ENCODE assay signal across 8 cellular contexts in the genomic region with DNA sequence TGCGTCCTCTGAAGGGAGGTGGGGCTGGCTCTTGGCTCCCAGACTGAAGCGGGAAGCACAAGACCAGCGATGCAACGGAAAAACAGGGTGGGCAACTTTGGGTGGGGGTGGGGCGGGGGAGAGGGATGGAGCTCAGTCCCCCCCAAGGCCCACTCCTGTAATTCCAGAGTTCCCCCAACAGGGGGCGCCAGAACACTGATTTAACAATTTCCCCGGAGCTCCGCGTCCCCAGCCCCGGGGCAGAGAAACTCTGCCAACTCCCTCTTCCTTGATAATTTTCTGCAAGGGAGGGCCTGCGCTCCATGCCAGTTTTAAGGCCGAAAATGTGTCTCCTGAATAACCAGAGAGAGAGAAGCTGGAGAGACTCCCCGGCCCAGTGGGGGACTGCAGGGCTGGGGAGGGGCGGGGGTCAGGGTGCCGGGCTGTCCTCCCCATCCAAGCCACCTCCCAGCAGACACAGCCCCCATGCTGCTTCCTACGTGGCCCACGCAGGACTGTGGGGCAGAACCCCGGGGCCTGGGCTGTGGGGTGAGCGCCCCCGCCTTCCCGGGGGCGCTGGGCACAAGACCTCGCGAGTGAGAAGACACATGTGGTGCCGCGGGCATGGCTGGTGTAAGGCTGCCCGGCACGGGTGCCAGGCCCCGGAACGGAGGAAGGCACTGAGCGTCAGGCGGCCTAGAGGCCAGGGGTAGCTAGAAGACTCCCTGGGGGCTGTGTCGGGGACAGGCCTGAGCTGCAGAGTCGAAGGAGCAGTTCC. TPM values are rescaled to one million over a fixed set of nuclear protein-coding genes. Genes with fewer than 3 reads are reported as not detected.
DNase-seq lines count a peak whose midpoint lies in the region; ATAC-seq, FAIRE-seq and TF ChIP-seq lines count a peak whose summit lies in the region.

No MANE protein-coding gene starts in this region.

- H3K36me3 Mint-ChIP-seq in CD14-positive monocyte, result peaks cover 64 to 65% of the 10 kb centered on the region in 2 donors

- H3K27ac ChIP-seq in PC-9 (no peak overlapping the region), pancreas (no peak overlapping the region), transverse colon (no peak overlapping the region)

- H2AFZ ChIP-seq in PC-9, result no peak overlapping the region

- ATAC-seq in pancreas, result peak; percentile 75 to 89 (median 76)
- no peak for ATAC-seq in GM19023 (IDR thresholded peaks at IDR 0.05; ENCODE audit: unreplicated experiment)

- FAIRE-seq in pancreas (lab: Jason Lieb, UNC), result no peak

- no peaks in the 10 kb centered on the region for H3K79me2 ChIP-seq in PC-9 (ENCODE audit: low read depth)

- TF ChIP-seq POLR2A in transverse colon (IDR thresholded peaks at IDR 0.05), result no peak

- BruUV-seq in PC-9 (replicated peaks; lab: Mats Ljungman, UMichigan), result no TSS peak

- POLR2A ChIA-PET in PC-9 (lab: Charles Lee; ENCODE audit: unreplicated experiment), result no interaction called here

- H3K36me3 ChIP-seq in PC-9 (ENCODE audit: low read depth) (no peaks in the 10 kb centered on the region), pancreas (no peaks in the 10 kb centered on the region), transverse colon (no peaks in the 10 kb centered on the region)

- CTCF ChIA-PET in PC-9 (lab: Charles Lee), result interaction anchor here (0.5 to 1.7 kb wide), 18 partner anchors 8 to 413 kb away, joined by 3 to 8 read pairs (median 4); no protein-coding TSS in a partner anchor

- 47% methylated on average over 31 to 34 of the region's 34 CpGs for WGBS in pancreas, 2 donors
- 48% methylated on average over 34 of the region's 34 CpGs; no CpG with 5 or more reads in 1 of the 2 donors for WGBS in transverse colon (ENCODE audit: low coverage in 1 of 2), 2 donors

- H3F3A ChIP-seq in PC-9 (ENCODE audit: insufficient read depth, low read depth), result no peaks in the 10 kb centered on the region

- no peaks in the 10 kb centered on the region for H3K9me2 ChIP-seq in PC-9 (ENCODE audit: insufficient read depth)

- no peaks in the 10 kb centered on the region for H3K4me1 Mint-ChIP-seq in CD14-positive monocyte

- H3K9me3 Mint-ChIP-seq in CD14-positive monocyte, result no peaks in the 10 kb centered on the region

- peaks cover 0 to 9% (median 2%) of the 10 kb centered on the region in 3 donors for H3K27me3 Mint-ChIP-seq in CD14-positive monocyte (ENCODE audit: low read depth in 3 of 3)

- in situ Hi-C loops in transverse colon (cut with MboI; ENCODE audit: low pct_ligation_motif_present in 1 of 4, low pct_unique_long_range_greater_than_20kb in 1 of 4, low sequenced_read_pairs in 3 of 4), result loop anchor here in 1 of 4 donors (10.0 kb wide), 1 partner anchor 143 kb away; a partner anchor contains a TSS

- H3K4me2 ChIP-seq in PC-9, result peak overlapping the region; percentile 67

- no peaks in the 10 kb centered on the region for H3K27me3 ChIP-seq in PC-9 (ENCODE audit: insufficient read depth, low read depth)
- H3K27me3 ChIP-seq in pancreas, result no peaks in the 10 kb centered on the region
- H3K27me3 ChIP-seq in transverse colon, result no peaks in the 10 kb centered on the region

- H3K4me3 ChIP-seq in HFF-Myc (replicated peaks; ENCODE audit: low read depth, low read length) (no peak overlapping the region), PC-9 (no peak overlapping the region), pancreas (no peak overlapping the region), transverse colon (no peak overlapping the region)

- H3K9me3 ChIP-seq in PC-9 (ENCODE audit: insufficient read depth, low read depth), result no peaks in the 10 kb centered on the region
- H3K9me3 ChIP-seq in pancreas, result no peaks in the 10 kb centered on the region
- H3K9me3 ChIP-seq in transverse colon, result no peaks in the 10 kb centered on the region

- H3K27ac Mint-ChIP-seq in CD14-positive monocyte, result no peak overlapping the region

- TF ChIP-seq EP300 in transverse colon (IDR thresholded peaks at IDR 0.05; ENCODE audit: low read depth), result no peak

- DNase-seq in CD14-positive monocyte (ENCODE audit: low spot score) (no peak), HFF-Myc (ENCODE audit: extremely low read depth, low read depth) (no peak), PC-9 (peak; percentile 43 to 72), foreskin melanocyte (peak; percentile 40), pancreas (peak; percentile 37 to 86 (median 74)), transverse colon (peak; percentile 66)
- DNase-seq in activated T-helper 1 cell treated with anti-CD3 and anti-CD28 coated beads, Interleukin-2, amount 50 U/mL, for 16 hours (ENCODE audit: low read depth in 1 of 2, low spot score in 1 of 2), result peak; percentile 42 to 49

- intact Hi-C loops in CD14-positive monocyte (cut with micrococcal nuclease), result loop anchor here (1.0 to 10.0 kb wide), 2 partner anchors 71 to 143 kb away; a partner anchor contains a TSS
- intact Hi-C loops in PC-9 (cut with micrococcal nuclease; ENCODE audit: unreplicated experiment), result loop anchor here (1.0 to 5.0 kb wide), 2 partner anchors 71 to 250 kb away; no protein-coding TSS in a partner anchor
- intact Hi-C loops in pancreas (cut with DNase I), result loop anchor here in 2 of 3 donors (2.0 to 10.0 kb wide), 5 partner anchors 70 to 253 kb away; a partner anchor contains a TSS
- intact Hi-C loops in transverse colon (cut with DNase I; ENCODE audit: low total_unique reads), result loop anchor here (2.0 to 10.0 kb wide), 3 partner anchors 71 to 253 kb away; a partner anchor contains a TSS

- no peak overlapping the region for H3K4me3 Mint-ChIP-seq in CD14-positive monocyte

- H3K4me1 ChIP-seq in PC-9 (replicated peaks; ENCODE audit: insufficient read depth), result peaks cover 24% of the 10 kb centered on the region
- no peaks in the 10 kb centered on the region for H3K4me1 ChIP-seq in pancreas
- H3K4me1 ChIP-seq in transverse colon, result peaks cover 3 to 22% (median 13%) of the 10 kb centered on the region in 4 donors

- H4K20me1 ChIP-seq in PC-9 (ENCODE audit: insufficient read depth), result no peaks in the 10 kb centered on the region

- TF ChIP-seq CTCF in CD14-positive monocyte (IDR thresholded peaks at IDR 0.05) (peak; percentile 99), HFF-Myc (IDR thresholded peaks at IDR 0.05; ENCODE audit: low read depth, low read length, missing control alignments) (peak; percentile 64), PC-9 (conservative IDR thresholded peaks at IDR 0.05) (peak; percentile 92), pancreas (IDR thresholded peaks at IDR 0.05) (peak; percentile 93 to 98 (median 96)), transverse colon (IDR thresholded peaks at IDR 0.05) (peak; percentile 79 to 98 (median 96))

RNA-seq across cellular contexts. Expression of a gene that starts 51.4 kb away (rescaled TPM):
- under 1 TPM; 0.18 to 0.30 TPM for polyA plus RNA-seq in CD14-positive monocyte
- total RNA-seq in PC-9 (2021), result 1.9 and 3.7 TPM in 2 replicates
- total RNA-seq in pancreas, result 1 to 10 TPM in 2 of 6 donors, under 1 TPM in 4; 0.51 to 2.5 (median 0.93) TPM
- 1 to 10 TPM in 1 of 2 donors, under 1 TPM in 1; 0.84 to 1.0 TPM for polyA plus RNA-seq in pancreas
- 10 to 100 TPM in 3 of 4 donors, 1 to 10 TPM in 1; 3.2 to 40.4 (median 22.7) TPM for total RNA-seq in transverse colon

Comparison
In these comparisons a context has a peak if more than half of its experiments do, and no peak if none do; other contexts are left out.
1. DNase-seq: peak in PC-9 (2 of 2), activated T-helper 1 cell treated with anti-CD3 and anti-CD28 coated beads, Interleukin-2, amount 50 U/mL, for 16 hours (2 of 2), foreskin melanocyte (single experiment), pancreas (6 of 6) and transverse colon (single experiment); none in CD14-positive monocyte (single experiment) and HFF-Myc (single experiment).
2. Peak in every context shown above with its lines, with median percentiles within 50 percentile points of each other: CTCF ChIP-seq.